ENCODE assay signal across 14 cellular contexts in the genomic region with DNA sequence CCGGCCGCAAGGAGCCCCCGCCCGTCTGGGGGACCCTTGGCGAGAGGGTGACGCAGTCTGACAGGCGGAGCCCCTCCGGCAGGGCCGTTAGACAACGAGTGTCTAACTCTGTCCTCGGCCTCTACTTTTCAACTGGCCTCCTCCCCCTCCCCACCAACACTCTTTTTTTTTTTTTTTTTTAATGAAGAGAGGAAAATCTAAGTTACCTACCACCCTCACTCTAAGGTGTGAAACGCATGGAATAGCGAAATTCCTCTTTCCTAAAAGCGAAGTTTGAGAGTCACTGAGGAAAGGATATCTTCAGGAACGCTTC. TPM values are rescaled to one million over a fixed set of nuclear protein-coding genes. Genes with fewer than 3 reads are reported as not detected.
DNase-seq lines count a peak whose midpoint lies in the region; ATAC-seq, FAIRE-seq and TF ChIP-seq lines count a peak whose summit lies in the region.
"Had no signal": no experiment of that assay in that cellular context is flagged by ENCODE, and none has a peak within 500 bp of the region (broad histone marks: within the 10 kb centered on the region; RNA-seq: fewer than 3 reads in every experiment).

No MANE protein-coding gene starts in this region.

- no CpG with 5 or more reads among the region's 15 CpGs for WGBS in iPS DF 6.9 (ENCODE audit: insufficient coverage, insufficient read length)

- no peak for FAIRE-seq in astrocyte (lab: Jason Lieb, UNC)
- FAIRE-seq: GM12878 had no signal

- ATAC-seq in HG02870 (IDR thresholded peaks at IDR 0.05; ENCODE audit: unreplicated experiment) (no peak), HG02885 (IDR thresholded peaks at IDR 0.05; ENCODE audit: poor library complexity, unreplicated experiment) (no peak)

- no peak overlapping the region for H3K27ac Mint-ChIP-seq in astrocyte (ENCODE audit: unreplicated experiment)
- H3K27ac Mint-ChIP-seq: activated naive CD8-positive, alpha-beta T cell treated with anti-CD3 and anti-CD28 coated beads, Interleukin-2, amount 10 ng/mL, durations not matched to agents 7 days and 5 days; CD8-positive, alpha-beta memory T cell had no signal

- H3K4me1 ChIP-seq in ES-I3 (ENCODE audit: insufficient read depth, low read length) (no peaks in the 10 kb centered on the region), astrocyte (ENCODE audit: insufficient read depth, low read length) (no peaks in the 10 kb centered on the region), iPS DF 6.9 (ENCODE audit: control insufficient read depth, insufficient read depth, low read length) (no peaks in the 10 kb centered on the region), OCI-LY7 (ENCODE audit: insufficient read depth, low read length, poor library complexity, severe bottlenecking) (no peaks in the 10 kb centered on the region)

- peaks cover 5% of the 10 kb centered on the region for H3K9me3 Mint-ChIP-seq in astrocyte (ENCODE audit: unreplicated experiment)
- H3K9me3 Mint-ChIP-seq: activated naive CD8-positive, alpha-beta T cell treated with anti-CD3 and anti-CD28 coated beads, Interleukin-2, amount 10 ng/mL, durations not matched to agents 7 days and 5 days; CD8-positive, alpha-beta memory T cell had no signal

- H3K36me3 ChIP-seq in ES-I3 (ENCODE audit: insufficient read depth, low read length) (no peaks in the 10 kb centered on the region), astrocyte (ENCODE audit: insufficient read depth, low read length) (no peaks in the 10 kb centered on the region), iPS DF 6.9 (ENCODE audit: control insufficient read depth, insufficient read depth, low read length) (no peaks in the 10 kb centered on the region), OCI-LY7 (ENCODE audit: insufficient read depth, low read length) (no peaks in the 10 kb centered on the region)

- H3K79me2 ChIP-seq in astrocyte (ENCODE audit: insufficient read depth, low read length): no peaks in the 10 kb centered on the region
- no peaks in the 10 kb centered on the region for H3K79me2 ChIP-seq in OCI-LY7 (ENCODE audit: insufficient read depth, low read depth, low read length)

- intact Hi-C loops in OCI-LY7 (cut with micrococcal nuclease; ENCODE audit: unreplicated experiment): no loop called here

- no TSS peak for BruUV-seq in OCI-LY7 (replicated peaks; lab: Mats Ljungman, UMichigan)

- POLR2A ChIA-PET in OCI-LY7 (lab: Charles Lee): no interaction called here

- CTCF ChIA-PET in OCI-LY7 (lab: Charles Lee; ENCODE audit: unreplicated experiment): no interaction called here

- H3K9ac ChIP-seq in ES-I3 (ENCODE audit: low read depth, low read length) (peak overlapping the region; percentile 62), astrocyte (ENCODE audit: low read length) (peak overlapping the region; percentile 33)

- peaks cover 3% of the 10 kb centered on the region for H3K36me3 Mint-ChIP-seq in astrocyte (ENCODE audit: low read depth, unreplicated experiment)
- H3K36me3 Mint-ChIP-seq: activated naive CD8-positive, alpha-beta T cell treated with anti-CD3 and anti-CD28 coated beads, Interleukin-2, amount 10 ng/mL, durations not matched to agents 7 days and 5 days; CD8-positive, alpha-beta memory T cell had no signal

- H3K4me3 ChIP-seq in astrocyte (ENCODE audit: insufficient read depth, low read depth, low read length) (peak overlapping the region; percentile 64), iPS DF 6.9 (ENCODE audit: low read length) (peak overlapping the region; percentile 73; the same call in 1 of the 2 replicates), skeletal muscle cell (ENCODE audit: low read depth, low read length) (peak overlapping the region; percentile 60), OCI-LY7 (ENCODE audit: low read depth, low read length, poor library complexity, severe bottlenecking) (no peak overlapping the region)
- H3K4me3 ChIP-seq: GM12878 had no signal

- H3K9me2 ChIP-seq in OCI-LY7 (ENCODE audit: insufficient read depth, low read length): no peaks in the 10 kb centered on the region

- no peaks in the 10 kb centered on the region for H4K20me1 ChIP-seq in astrocyte (ENCODE audit: insufficient read depth, low read length)
- no peaks in the 10 kb centered on the region for H4K20me1 ChIP-seq in OCI-LY7 (ENCODE audit: insufficient read depth, low read length)

- H3K4me3 Mint-ChIP-seq in astrocyte (ENCODE audit: unreplicated experiment): peak overlapping the region; percentile 85
- H3K4me3 Mint-ChIP-seq: activated naive CD8-positive, alpha-beta T cell treated with anti-CD3 and anti-CD28 coated beads, Interleukin-2, amount 10 ng/mL, durations not matched to agents 7 days and 5 days had no signal

- no peak for DNase-seq in astrocyte (ENCODE audit: low read depth)
- DNase-seq in iPS DF 6.9 (ENCODE audit: low read depth, low spot score): no peak
- DNase-seq in skeletal muscle cell (ENCODE audit: low read depth): no peak
- DNase-seq in OCI-LY7 (ENCODE audit: low spot score): no peak
- no peak for DNase-seq in SK-N-DZ (ENCODE audit: low spot score)
- DNase-seq: activated CD4-positive, alpha-beta T cell treated with anti-CD3 and anti-CD28 coated beads, Interleukin-2, amount 50 U/mL, for 4 hours; CD8-positive, alpha-beta memory T cell; NCI-H2107 had no signal

- H3K9me3 ChIP-seq in ES-I3 (ENCODE audit: control insufficient read depth, insufficient read depth, low read length) (no peaks in the 10 kb centered on the region), astrocyte (ENCODE audit: insufficient read depth, low read depth, low read length) (no peaks in the 10 kb centered on the region), iPS DF 6.9 (ENCODE audit: control insufficient read depth, insufficient read depth, low read length) (no peaks in the 10 kb centered on the region), OCI-LY7 (ENCODE audit: low read length) (no peaks in the 10 kb centered on the region)

- TF ChIP-seq CTCF in astrocyte (IDR thresholded peaks at IDR 0.05; ENCODE audit: insufficient read depth, low read depth, low read length) (no peak), OCI-LY7 (conservative IDR thresholded peaks at IDR 0.05; ENCODE audit: low read length) (no peak)

- H3K27ac ChIP-seq in astrocyte (ENCODE audit: low read depth, low read length) (no peak overlapping the region), iPS DF 6.9 (ENCODE audit: low read length) (no peak overlapping the region), OCI-LY7 (ENCODE audit: low read depth, low read length, poor library complexity, severe bottlenecking) (no peak overlapping the region)
- H3K27ac ChIP-seq: RWPE1 had no signal

- H3K27me3 ChIP-seq in astrocyte (ENCODE audit: insufficient read depth, low read length): peaks cover 9% of the 10 kb centered on the region
- H3K27me3 ChIP-seq in iPS DF 6.9 (ENCODE audit: control insufficient read depth, insufficient read depth, low read length): peaks cover 22% of the 10 kb centered on the region

- no peaks in the 10 kb centered on the region for H3K4me1 Mint-ChIP-seq in astrocyte (ENCODE audit: low read depth, unreplicated experiment)

- H2AFZ ChIP-seq in astrocyte (ENCODE audit: low read depth, low read length): peak overlapping the region; percentile 68
- no peak overlapping the region for H2AFZ ChIP-seq in OCI-LY7 (ENCODE audit: low read length)

- H3K27me3 Mint-ChIP-seq in astrocyte (ENCODE audit: low read depth, unreplicated experiment): peaks cover 41% of the 10 kb centered on the region

- peak overlapping the region; percentile 94 for H3K4me2 ChIP-seq in astrocyte (ENCODE audit: low read length)
- H3K4me2 ChIP-seq in OCI-LY7 (ENCODE audit: low read length): no peak overlapping the region

RNA-seq across cellular contexts. Expression of a gene that starts 0.5 kb away (rescaled TPM):
- total RNA-seq in astrocyte: 2.8 and 2.9 TPM in 2 replicates
- not detected in 2 replicates for total RNA-seq in OCI-LY7 (2014; rRNA removed; shearing (Covaris generic))
- not detected in 2 replicates for total RNA-seq in OCI-LY7 (2022)
- 9.2 and 10.2 TPM in 2 replicates for polyA plus RNA-seq in SK-N-DZ (2014; cell fraction: cytosol; rRNA removed)
- polyA plus RNA-seq in SK-N-DZ (2014; cell fraction: nucleus; rRNA removed): 2.0 and 3.4 TPM in 2 replicates
- total RNA-seq: activated naive CD8-positive, alpha-beta T cell treated with anti-CD3 and anti-CD28 coated beads, Interleukin-2, amount 10 ng/mL, durations not matched to agents 7 days and 5 days; CD8-positive, alpha-beta memory T cell had no signal
- polyA plus RNA-seq: CD8-positive, alpha-beta memory T cell had no signal

RNA-seq across cellular contexts. Expression of a gene that starts 58.1 kb away (rescaled TPM):
- 23.3 and 25.6 TPM in 2 replicates for total RNA-seq in astrocyte
- 0.06 and 0.08 TPM in 2 replicates for total RNA-seq in OCI-LY7 (2014; rRNA removed; shearing (Covaris generic))
- not detected in 2 replicates for total RNA-seq in OCI-LY7 (2022)
- 11.6 and 12.9 TPM in 2 replicates for polyA plus RNA-seq in SK-N-DZ (2014; cell fraction: cytosol; rRNA removed)
- polyA plus RNA-seq in SK-N-DZ (2014; cell fraction: nucleus; rRNA removed): 44.3 and 53.8 TPM in 2 replicates
- total RNA-seq: activated naive CD8-positive, alpha-beta T cell treated with anti-CD3 and anti-CD28 coated beads, Interleukin-2, amount 10 ng/mL, durations not matched to agents 7 days and 5 days; CD8-positive, alpha-beta memory T cell had no signal
- polyA plus RNA-seq: CD8-positive, alpha-beta memory T cell had no signal

Comparison
In these comparisons a context has a peak if more than half of its experiments do, and no peak if none do; other contexts are left out.
1. RNA of a gene that starts 58.1 kb away (total RNA-seq): 23.3 to 25.6 TPM in astrocyte; 0.06 to 0.08 TPM in OCI-LY7; every median in the first group is over 10 times any median in the second.